Comparison of ENCODE assay signal across 1 cellular context in the genomic region with DNA sequence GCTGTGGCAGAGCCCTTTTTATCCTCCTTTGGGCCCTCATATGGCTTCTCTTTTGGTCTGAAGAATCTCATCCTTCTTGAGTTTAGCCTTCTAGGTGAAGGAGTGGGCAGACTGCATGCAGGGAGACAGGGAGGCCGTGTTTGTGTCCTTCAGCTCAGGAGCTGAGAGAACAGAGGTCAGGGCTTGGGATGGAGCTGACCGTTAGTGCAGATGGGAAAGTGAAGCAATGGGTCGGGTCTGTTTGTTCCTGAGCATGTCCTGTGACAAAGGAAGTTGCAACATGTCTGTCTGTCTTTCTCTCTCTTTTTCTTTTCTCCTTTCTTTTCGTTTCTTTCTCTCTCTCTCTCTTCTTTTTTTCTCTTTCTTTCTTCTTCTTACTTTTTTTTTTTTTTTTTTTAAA.
TF ChIP-seq lines count a peak whose summit lies in the region.

No MANE protein-coding gene starts in this region.

TF ChIP-seq in K562, 482 proteins besides CTCF, POLR2A, EP300 and RAD21:
- TF ChIP-seq RBM25 (IDR thresholded peaks at IDR 0.05; ENCODE audit: low read depth, low read length, severe bottlenecking) (no peak), CEBPG (CRISPR knock-in tag; IDR thresholded peaks at IDR 0.05) (peak; percentile 17; the same call in 1 of the 2 replicates), CEBPG (tag; conservative IDR thresholded peaks at IDR 0.05 in 1 of 2, IDR thresholded peaks at IDR 0.05 in 1 of 2) (peak; percentile 43 to 53; a peak in 2 of 4 replicates), CEBPB (tag; IDR thresholded peaks at IDR 0.05) (peak; percentile 64), DACH1 (IDR thresholded peaks at IDR 0.05; ENCODE audit: partially characterized antibody) (no peak), ESRRA (IDR thresholded peaks at IDR 0.05; ENCODE audit: borderline replicate concordance, low read depth) (0 out of 2 replicates have a peak, but pooled peaks have one; percentile 52)
TF ChIP-seq in K562: peak in this region for 3.
